Comparison of ENCODE assay signal across 20 cellular contexts in genomic region chr1:17195731-17196130, GRCh38. TPM values are rescaled to one million over a fixed set of nuclear protein-coding genes. Genes with fewer than 3 reads are reported as not detected.
A peak's percentile ranks its signal among the peaks of the same experiment; 100 is the strongest.
DNase-seq lines count a peak whose midpoint lies in the region; ATAC-seq and TF ChIP-seq lines count a peak whose summit lies in the region.
"Had no signal": no experiment of that assay in that cellular context is flagged by ENCODE, and none has a peak within 500 bp of the region (broad histone marks: within the 10 kb centered on the region; RNA-seq: fewer than 3 reads in every experiment).

No MANE protein-coding gene starts in this region.

- no peak for ATAC-seq in upper lobe of right lung
- ATAC-seq in activated CD4-positive, alpha-beta T cell treated with anti-CD3 and anti-CD28 coated beads for 36 hours, result no peak
- ATAC-seq in GM21619 (IDR thresholded peaks at IDR 0.05; ENCODE audit: unreplicated experiment), result no peak
- ATAC-seq: HCT116 had no signal

- no peak overlapping the region for H4K8ac ChIP-seq in neuronal stem cell (ENCODE audit: low read depth, low read length)

- CTCF ChIA-PET in activated naive CD4-positive, alpha-beta T cell treated with anti-CD3 and anti-CD28 coated beads for 36 hours (lab: Charles Lee), result no interaction called here
- CTCF ChIA-PET in activated CD4-positive, alpha-beta T cell treated with anti-CD3 and anti-CD28 coated beads for 36 hours (lab: Charles Lee), result interaction anchor here (0.5 kb wide), 1 partner anchor 1433 kb away, joined by 3 read pairs; no protein-coding TSS in a partner anchor

- H3K14ac ChIP-seq in neuronal stem cell (ENCODE audit: low read length), result peak overlapping the region; percentile 33

- H3K27ac ChIP-seq in neuronal stem cell (replicated peaks; ENCODE audit: low read length) (no peak overlapping the region), upper lobe of right lung (no peak overlapping the region)

- no peak overlapping the region for H2BK5ac ChIP-seq in neuronal stem cell (ENCODE audit: low read length)

- no peak overlapping the region for H3K4ac ChIP-seq in neuronal stem cell (ENCODE audit: low read length)

- intact Hi-C loops in activated naive CD4-positive, alpha-beta T cell treated with anti-CD3 and anti-CD28 coated beads for 36 hours (cut with micrococcal nuclease), result no loop called here
- intact Hi-C loops in upper lobe of right lung (cut with DNase I), result no loop called here
- intact Hi-C loops in activated CD4-positive, alpha-beta T cell treated with anti-CD3 and anti-CD28 coated beads for 36 hours (cut with DNase I, micrococcal nuclease), result no loop called here

- no peak overlapping the region for H4K91ac ChIP-seq in neuronal stem cell (ENCODE audit: low read depth, low read length, poor library complexity)

- no peak overlapping the region for H3K9ac ChIP-seq in neuronal stem cell (ENCODE audit: low read depth, low read length, poor library complexity)

- H3K4me1 ChIP-seq in neuronal stem cell (ENCODE audit: control insufficient read depth in 2 of 2, insufficient read depth in 1 of 2, low read depth in 1 of 2, low read length in 2 of 2) (peaks cover 8 to 28% of the 10 kb centered on the region in 2 donors), upper lobe of right lung (no peaks in the 10 kb centered on the region)

- H3K4me3 Mint-ChIP-seq in activated naive CD4-positive, alpha-beta T cell treated with anti-CD3 and anti-CD28 coated beads for 36 hours, result no peak overlapping the region
- no peak overlapping the region for H3K4me3 Mint-ChIP-seq in activated CD4-positive, alpha-beta T cell treated with anti-CD3 and anti-CD28 coated beads for 36 hours
- H3K4me3 Mint-ChIP-seq: CD4-positive, alpha-beta memory T cell had no signal

- DNase-seq in activated naive CD4-positive, alpha-beta T cell treated with anti-CD3 and anti-CD28 coated beads for 36 hours, result peak; percentile 1
- DNase-seq in activated naive CD4-positive, alpha-beta T cell treated with Interleukin-2 at 50 U/mL for 16 hours, result no peak
- DNase-seq in ecto neural progenitor cell (ENCODE audit: low spot score) (peak; percentile 36), neuronal stem cell (ENCODE audit: low spot score) (no peak), upper lobe of right lung (peak; percentile 44), superior temporal gyrus (ENCODE audit: extremely low spot score) (no peak)
- no peak for DNase-seq in activated CD4-positive, alpha-beta T cell treated with anti-CD3 and anti-CD28 coated beads for 36 hours
- DNase-seq: CD4-positive, alpha-beta memory T cell; DMS153; GDM1; Kasumi-1; MG63; NCI-H1048; NCI-H1436 treated with DMSO at 0.1 percent for 48 hours; NCI-H2029; NCI-H446 treated with DMSO at 0.1 percent for 48 hours; SHP77 had no signal

- H2AK5ac ChIP-seq in neuronal stem cell (ENCODE audit: low read depth, low read length), result peak overlapping the region; percentile 30

- H2AFZ ChIP-seq in neuronal stem cell (ENCODE audit: low read length), result no peak overlapping the region

- H3K79me1 ChIP-seq in neuronal stem cell (ENCODE audit: low read depth, low read length), result no peaks in the 10 kb centered on the region

- H3K36me3 ChIP-seq in neuronal stem cell (replicated peaks in 1 of 2; ENCODE audit: control insufficient read depth in 2 of 2, insufficient read depth in 2 of 2, low read length in 2 of 2) (no peaks in the 10 kb centered on the region), upper lobe of right lung (no peaks in the 10 kb centered on the region)
- H3K36me3 ChIP-seq: MG63 had no signal

- no peak overlapping the region for H2BK120ac ChIP-seq in neuronal stem cell (ENCODE audit: low read depth, low read length)

- H3K4me2 ChIP-seq in neuronal stem cell (ENCODE audit: insufficient read depth, low read length, poor library complexity, severe bottlenecking), result no peak overlapping the region

- no peak overlapping the region for H2BK12ac ChIP-seq in neuronal stem cell (ENCODE audit: low read length)

- WGBS in neuronal stem cell (ENCODE audit: extremely low coverage in 2 of 2, insufficient read length in 2 of 2, insufficient replicate concordance in 1 of 2), 2 donors, result no CpG with 5 or more reads among the region's 3 CpGs

- no peak for TF ChIP-seq CTCF in upper lobe of right lung (IDR thresholded peaks at IDR 0.05)

- peak overlapping the region; percentile 21 for H3K18ac ChIP-seq in neuronal stem cell (ENCODE audit: low read length)

- peaks cover 15% of the 10 kb centered on the region for H3K4me1 Mint-ChIP-seq in activated naive CD4-positive, alpha-beta T cell treated with anti-CD3 and anti-CD28 coated beads for 36 hours (ENCODE audit: low read depth)
- peaks cover 20% of the 10 kb centered on the region for H3K4me1 Mint-ChIP-seq in activated CD4-positive, alpha-beta T cell treated with anti-CD3 and anti-CD28 coated beads for 36 hours

- H3K27me3 Mint-ChIP-seq in activated naive CD4-positive, alpha-beta T cell treated with anti-CD3 and anti-CD28 coated beads for 36 hours (ENCODE audit: low read depth), result no peaks in the 10 kb centered on the region
- peaks cover 1% of the 10 kb centered on the region for H3K27me3 Mint-ChIP-seq in activated CD4-positive, alpha-beta T cell treated with anti-CD3 and anti-CD28 coated beads for 36 hours

- H3K4me3 ChIP-seq in neuronal stem cell (ENCODE audit: low read length in 2 of 2) (no peak overlapping the region), upper lobe of right lung (no peak overlapping the region)
- H3K4me3 ChIP-seq: MG63 had no signal

- H3K9me3 ChIP-seq in neuronal stem cell (replicated peaks in 1 of 2; ENCODE audit: control insufficient read depth in 2 of 2, insufficient read depth in 1 of 2, low read depth in 1 of 2, low read length in 2 of 2) (no peaks in the 10 kb centered on the region), upper lobe of right lung (no peaks in the 10 kb centered on the region)
- H3K9me3 ChIP-seq: MG63 had no signal

- no peak overlapping the region for H2BK15ac ChIP-seq in neuronal stem cell (ENCODE audit: low read length)

- H3K27me3 ChIP-seq in neuronal stem cell (ENCODE audit: control insufficient read depth in 3 of 3, insufficient read depth in 3 of 3, low read depth in 1 of 3, low read length in 3 of 3) (no peaks in the 10 kb centered on the region), upper lobe of right lung (no peaks in the 10 kb centered on the region)
- H3K27me3 ChIP-seq: MG63 had no signal

- H3K36me3 Mint-ChIP-seq in activated naive CD4-positive, alpha-beta T cell treated with anti-CD3 and anti-CD28 coated beads for 36 hours (ENCODE audit: low read depth), result no peaks in the 10 kb centered on the region
- H3K36me3 Mint-ChIP-seq in activated CD4-positive, alpha-beta T cell treated with anti-CD3 and anti-CD28 coated beads for 36 hours (ENCODE audit: low read depth), result no peaks in the 10 kb centered on the region

- H3K9me3 Mint-ChIP-seq in activated naive CD4-positive, alpha-beta T cell treated with anti-CD3 and anti-CD28 coated beads for 36 hours, result no peaks in the 10 kb centered on the region
- H3K9me3 Mint-ChIP-seq in activated CD4-positive, alpha-beta T cell treated with anti-CD3 and anti-CD28 coated beads for 36 hours (ENCODE audit: low read depth), result no peaks in the 10 kb centered on the region
- H3K9me3 Mint-ChIP-seq: CD4-positive, alpha-beta memory T cell had no signal

- H3K23ac ChIP-seq in neuronal stem cell (ENCODE audit: low read depth, low read length, poor library complexity), result no peak overlapping the region

- POLR2A ChIA-PET in activated CD4-positive, alpha-beta T cell treated with anti-CD3 and anti-CD28 coated beads for 36 hours (lab: Charles Lee), result no interaction called here

- H3K27ac Mint-ChIP-seq in activated naive CD4-positive, alpha-beta T cell treated with anti-CD3 and anti-CD28 coated beads for 36 hours, result no peak overlapping the region
- H3K27ac Mint-ChIP-seq in activated CD4-positive, alpha-beta T cell treated with anti-CD3 and anti-CD28 coated beads for 36 hours, result no peak overlapping the region
- H3K27ac Mint-ChIP-seq: CD4-positive, alpha-beta memory T cell had no signal

RNA-seq across cellular contexts. Expression of gene PADI1, which starts 9.2 kb away (rescaled TPM):
- total RNA-seq in activated naive CD4-positive, alpha-beta T cell treated with anti-CD3 and anti-CD28 coated beads for 36 hours, result not detected
- polyA plus RNA-seq in neuronal stem cell (2013, experiment 1 of 2), result 0.18 TPM
- polyA plus RNA-seq in neuronal stem cell (2013, experiment 2 of 2), result 0.11 TPM
- not detected for total RNA-seq in upper lobe of right lung
- total RNA-seq in activated CD4-positive, alpha-beta T cell treated with anti-CD3 and anti-CD28 coated beads for 36 hours, result not detected
- total RNA-seq: CD4-positive, alpha-beta memory T cell had no signal
- polyA plus RNA-seq: CD4-positive, alpha-beta memory T cell had no signal

RNA-seq across cellular contexts. Expression of gene PADI3, which starts 53.2 kb away (rescaled TPM):
- total RNA-seq in activated naive CD4-positive, alpha-beta T cell treated with anti-CD3 and anti-CD28 coated beads for 36 hours, result not detected
- 0.38 TPM for polyA plus RNA-seq in neuronal stem cell (2013, experiment 1 of 2)
- 0.36 TPM for polyA plus RNA-seq in neuronal stem cell (2013, experiment 2 of 2)
- not detected for total RNA-seq in upper lobe of right lung
- not detected for total RNA-seq in activated CD4-positive, alpha-beta T cell treated with anti-CD3 and anti-CD28 coated beads for 36 hours
- total RNA-seq: CD4-positive, alpha-beta memory T cell had no signal
- polyA plus RNA-seq: BJ; CD4-positive, alpha-beta memory T cell had no signal

Comparison
In these comparisons a context has a peak if more than half of its experiments do, and no peak if none do; other contexts are left out.
1. DNase-seq: peak in activated naive CD4-positive, alpha-beta T cell treated with anti-CD3 and anti-CD28 coated beads for 36 hours (single experiment), ecto neural progenitor cell (single experiment) and upper lobe of right lung (single experiment); none in activated naive CD4-positive, alpha-beta T cell treated with Interleukin-2 at 50 U/mL for 16 hours (single experiment), neuronal stem cell (single experiment), activated CD4-positive, alpha-beta T cell treated with anti-CD3 and anti-CD28 coated beads for 36 hours (single experiment) and superior temporal gyrus (single experiment).